Comparison of ENCODE assay signal across 29 cellular contexts in the genomic region with DNA sequence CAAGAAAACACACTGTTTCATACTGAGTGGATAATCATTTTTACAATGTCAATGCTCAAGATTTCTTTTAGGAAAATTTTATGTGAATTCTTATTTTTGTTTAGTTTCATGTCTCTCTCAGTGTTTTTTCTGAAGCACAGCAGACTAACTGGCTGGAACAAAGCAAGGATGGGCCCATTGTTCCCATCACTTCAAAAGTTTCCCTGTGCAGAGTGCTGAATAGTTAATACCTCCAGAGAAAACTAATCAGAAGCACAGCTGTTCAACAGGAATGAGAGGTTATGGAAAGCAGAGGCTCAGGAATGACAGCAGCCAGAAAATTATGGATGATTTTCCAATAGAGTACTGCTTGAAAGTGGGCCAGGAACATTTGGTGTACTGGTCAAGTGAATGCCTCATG.
"Had no signal": no experiment of that assay in that cellular context is flagged by ENCODE, and none has a peak within 500 bp of the region (broad histone marks: within the 10 kb centered on the region; RNA-seq: fewer than 3 reads in every experiment).

No MANE protein-coding gene starts in this region.

- FAIRE-seq: TTC549 had no signal

- H3K27ac Mint-ChIP-seq: activated CD4-positive, alpha-beta T cell treated with anti-CD3 and anti-CD28 coated beads, Interleukin-2, amount 10 ng/mL, durations not matched to agents 24 days and 14 days; activated CD8-positive, alpha-beta T cell treated with anti-CD3 and anti-CD28 coated beads for 36 hours; activated naive CD8-positive, alpha-beta T cell treated with anti-CD3 and anti-CD28 coated beads for 36 hours; activated T-cell treated with anti-CD3 and anti-CD28 coated beads, Interleukin-2, amount 50 U/mL, for 72 hours; activated T-helper 17 cell treated with anti-CD3 and anti-CD28 coated beads, Interleukin-2, amount 50 U/mL, for 72 hours; T-helper 1 cell treated with Interleukin-12 subunit alpha and Interleukin-12 subunit beta and Interleukin-4 antibody, amounts not matched to agents 30 μg/mL and 1 μg/mL, for 36 hours; T-helper 2 cell treated with Interferon-gamma antibody and Interleukin-4, amounts not matched to agents 5 μg/mL and 100 μg/mL, for 36 hours had no signal

- DNase-seq: activated CD4-positive, alpha-beta T cell treated with anti-CD3 and anti-CD28 coated beads, Interleukin-2, amount 10 ng/mL, durations not matched to agents 24 days and 14 days; activated CD4-positive, alpha-beta T cell treated with anti-CD3 and anti-CD28 coated beads, Interleukin-2, amount 50 U/mL, for 4 hours; activated CD8-positive, alpha-beta T cell treated with anti-CD3 and anti-CD28 coated beads for 36 hours; activated effector memory CD4-positive, alpha-beta T cell treated with anti-CD3 and anti-CD28 coated beads, Interleukin-2, amount 50 U/mL, for 16 hours; activated naive CD4-positive, alpha-beta T cell; activated naive CD4-positive, alpha-beta T cell treated with anti-CD3 and anti-CD28 coated beads, Interleukin-2, amount 50 U/mL, for 16 hours; activated naive CD8-positive, alpha-beta T cell treated with anti-CD3 and anti-CD28 coated beads for 36 hours; activated T-cell treated with anti-CD3 and anti-CD28 coated beads, Interleukin-2, amount 50 U/mL, for 1 hour; activated T-cell treated with anti-CD3 and anti-CD28 coated beads, Interleukin-2, amount 50 U/mL, for 72 hours; amniotic stem cell; aorta; brain microvascular endothelial cell; Karpas-422; KBM-7; MG63; NCI-H1048; NCI-H1105 treated with DMSO at 0.1 percent for 48 hours; NCI-H1436; NCI-H1694 treated with DMSO at 0.1 percent for 48 hours; NCI-H2029; NCI-H345; NCI-H524 treated with DMSO at 0.1 percent for 48 hours; PC-9; Right ventricle myocardium superior had no signal

- H3K36me3 ChIP-seq: brain microvascular endothelial cell, cardiac muscle cell, MG63 had no signal

- H3K4me3 ChIP-seq: cardiac muscle cell, MG63, PC-9 had no signal

- H3K9me3 Mint-ChIP-seq: activated CD4-positive, alpha-beta T cell treated with anti-CD3 and anti-CD28 coated beads, Interleukin-2, amount 10 ng/mL, durations not matched to agents 24 days and 14 days; T-helper 2 cell treated with Interferon-gamma antibody and Interleukin-4, amounts not matched to agents 5 μg/mL and 100 μg/mL, for 36 hours had no signal

- H3K4me2 ChIP-seq: PC-9 had no signal

- H3K27me3 Mint-ChIP-seq: activated CD4-positive, alpha-beta T cell treated with anti-CD3 and anti-CD28 coated beads, Interleukin-2, amount 10 ng/mL, durations not matched to agents 24 days and 14 days; activated CD8-positive, alpha-beta T cell treated with anti-CD3 and anti-CD28 coated beads for 36 hours; activated T-helper 17 cell treated with anti-CD3 and anti-CD28 coated beads, Interleukin-2, amount 50 U/mL, for 72 hours had no signal

- H3K4me3 Mint-ChIP-seq: activated CD4-positive, alpha-beta T cell treated with anti-CD3 and anti-CD28 coated beads, Interleukin-2, amount 10 ng/mL, durations not matched to agents 24 days and 14 days; activated CD8-positive, alpha-beta T cell treated with anti-CD3 and anti-CD28 coated beads for 36 hours; activated naive CD8-positive, alpha-beta T cell treated with anti-CD3 and anti-CD28 coated beads for 36 hours; activated T-cell treated with anti-CD3 and anti-CD28 coated beads, Interleukin-2, amount 50 U/mL, for 72 hours; activated T-helper 17 cell treated with anti-CD3 and anti-CD28 coated beads, Interleukin-2, amount 50 U/mL, for 72 hours; T-helper 1 cell treated with Interleukin-12 subunit alpha and Interleukin-12 subunit beta and Interleukin-4 antibody, amounts not matched to agents 30 μg/mL and 1 μg/mL, for 36 hours; T-helper 2 cell treated with Interferon-gamma antibody and Interleukin-4, amounts not matched to agents 5 μg/mL and 100 μg/mL, for 36 hours had no signal

- H2AFZ ChIP-seq: PC-9 had no signal

- H3K4me1 Mint-ChIP-seq: activated CD4-positive, alpha-beta T cell treated with anti-CD3 and anti-CD28 coated beads, Interleukin-2, amount 10 ng/mL, durations not matched to agents 24 days and 14 days; activated naive CD8-positive, alpha-beta T cell treated with anti-CD3 and anti-CD28 coated beads for 36 hours; activated T-helper 17 cell treated with anti-CD3 and anti-CD28 coated beads, Interleukin-2, amount 50 U/mL, for 72 hours had no signal

- ATAC-seq: activated CD8-positive, alpha-beta T cell treated with anti-CD3 and anti-CD28 coated beads for 36 hours; activated T-cell treated with anti-CD3 and anti-CD28 coated beads, Interleukin-2, amount 50 U/mL, for 72 hours; activated T-helper 17 cell treated with anti-CD3 and anti-CD28 coated beads, Interleukin-2, amount 50 U/mL, for 72 hours had no signal

- H3K27ac ChIP-seq: brain microvascular endothelial cell, cardiac muscle cell, PC-9 had no signal

- H3K27me3 ChIP-seq: brain microvascular endothelial cell, cardiac muscle cell, MG63 had no signal
